8 cellular contexts compared by ENCODE assay signal in genomic region chr22:40179535-40179934, GRCh38. TPM values are rescaled to one million over a fixed set of nuclear protein-coding genes. Genes with fewer than 3 reads are reported as not detected.
DNase-seq lines count a peak whose midpoint lies in the region; ATAC-seq and TF ChIP-seq lines count a peak whose summit lies in the region.

No MANE protein-coding gene starts in this region.

- in situ Hi-C loops in mammary epithelial cell (cut with MboI; ENCODE audit: low sequenced_read_pairs in 2 of 2) (loop anchor here in 1 of 2 donors (25.0 kb wide), 1 partner anchor 642 kb away; the partner anchor contains the start of gene RPS19BP1), GM13976 (cut with MboI; ENCODE audit: low sequenced_read_pairs, unreplicated experiment) (loop anchor here (25.0 kb wide), 1 partner anchor 642 kb away; the partner anchor contains the start of gene RPS19BP1)

- peaks cover 66% of the 10 kb centered on the region for H3K79me2 ChIP-seq in mammary epithelial cell (ENCODE audit: insufficient read depth, low read length)

- no peak for TF ChIP-seq CTCF in mammary epithelial cell (conservative IDR thresholded peaks at IDR 0.05 in 1 of 2, IDR thresholded peaks at IDR 0.05 in 1 of 2; ENCODE audit: extremely low read depth in 1 of 2, insufficient read depth in 1 of 2, low read depth in 1 of 2, low read length in 2 of 2)
- TF ChIP-seq CTCF in GM13976 (IDR thresholded peaks at IDR 0.05; ENCODE audit: borderline replicate concordance, control extremely low read depth, extremely low read depth, insufficient read depth, missing control alignments), result no peak

- intact Hi-C loops in mammary epithelial cell (cut with micrococcal nuclease), result loop anchor here (5.0 kb wide), 1 partner anchor 98 kb away; no protein-coding TSS in a partner anchor

- CTCF ChIA-PET in mammary epithelial cell (lab: Charles Lee; ENCODE audit: low non-redundant PET), result no interaction called here

- H3K4me1 Mint-ChIP-seq in stimulated activated naive CD8-positive, alpha-beta T cell treated with anti-CD3 and anti-CD28 coated beads, Interleukin-15, Interleukin-2, amounts not matched to agents 100 ng/mL and 50 ng/mL, for 24 hours (ENCODE audit: low read depth), result peaks cover 80% of the 10 kb centered on the region

- H3K4me2 ChIP-seq in mammary epithelial cell (ENCODE audit: insufficient read depth, low read depth, low read length), result peak overlapping the region; percentile 84

- no peak for ATAC-seq in stimulated activated naive CD8-positive, alpha-beta T cell treated with anti-CD3 and anti-CD28 coated beads, Interleukin-15, Interleukin-2, amounts not matched to agents 100 U/mL and 50 U/mL, for 24 hours
- ATAC-seq in GM18858 (IDR thresholded peaks at IDR 0.05; ENCODE audit: unreplicated experiment), result no peak

- dilution Hi-C loops in mammary epithelial cell (cut with HindIII; ENCODE audit: low sequenced_read_pairs), result no loop called here

- peak overlapping the region; percentile 87 for H3K4me3 Mint-ChIP-seq in stimulated activated naive CD8-positive, alpha-beta T cell treated with anti-CD3 and anti-CD28 coated beads, Interleukin-15, Interleukin-2, amounts not matched to agents 100 ng/mL and 50 ng/mL, for 24 hours

- BruUV-seq in mammary epithelial cell (replicated peaks; lab: Mats Ljungman, UMichigan), result no TSS peak

- H3K36me3 ChIP-seq in mammary epithelial cell (ENCODE audit: insufficient read depth, low read length), result no peaks in the 10 kb centered on the region

- peak overlapping the region; percentile 53 to 100 (median 100) for H3K4me3 ChIP-seq in mammary epithelial cell (replicated peaks in 1 of 3; ENCODE audit: insufficient read depth in 1 of 3, low read depth in 2 of 3, low read length in 3 of 3)

- no peaks in the 10 kb centered on the region for H3K27me3 Mint-ChIP-seq in stimulated activated naive CD8-positive, alpha-beta T cell treated with anti-CD3 and anti-CD28 coated beads, Interleukin-15, Interleukin-2, amounts not matched to agents 100 ng/mL and 50 ng/mL, for 24 hours

- H4K20me1 ChIP-seq in mammary epithelial cell (ENCODE audit: insufficient read depth, low read length), result no peaks in the 10 kb centered on the region

- no peaks in the 10 kb centered on the region for H3K9me3 Mint-ChIP-seq in stimulated activated naive CD8-positive, alpha-beta T cell treated with anti-CD3 and anti-CD28 coated beads, Interleukin-15, Interleukin-2, amounts not matched to agents 100 ng/mL and 50 ng/mL, for 24 hours

- no peak overlapping the region for H2AFZ ChIP-seq in mammary epithelial cell (ENCODE audit: low read depth, low read length)

- H3K36me3 Mint-ChIP-seq in stimulated activated naive CD8-positive, alpha-beta T cell treated with anti-CD3 and anti-CD28 coated beads, Interleukin-15, Interleukin-2, amounts not matched to agents 100 ng/mL and 50 ng/mL, for 24 hours (ENCODE audit: low read depth), result no peaks in the 10 kb centered on the region

- H3K27ac Mint-ChIP-seq in stimulated activated naive CD8-positive, alpha-beta T cell treated with anti-CD3 and anti-CD28 coated beads, Interleukin-15, Interleukin-2, amounts not matched to agents 100 ng/mL and 50 ng/mL, for 24 hours, result peak overlapping the region; percentile 87

- DNase-seq in stimulated activated naive CD8-positive, alpha-beta T cell treated with anti-CD3 and anti-CD28 coated beads, Interleukin-15, Interleukin-2, amounts not matched to agents 100 U/mL and 50 U/mL, for 24 hours, result no peak
- DNase-seq in mammary epithelial cell, result no peak
- peak; percentile 18 for DNase-seq in midbrain (lab: John Stamatoyannopoulos, UW)
- DNase-seq in DMS53 treated with DMSO at 0.1 percent for 48 hours (lab: John Stamatoyannopoulos, UW; ENCODE audit: unreplicated experiment), result no peak
- no peak for DNase-seq in cerebellar nuclear complex (lab: John Stamatoyannopoulos, UW)
- no peak for DNase-seq in GM13976 (ENCODE audit: low spot score)

- H3K27ac ChIP-seq in mammary epithelial cell (ENCODE audit: insufficient read depth, low read depth, low read length), result peak overlapping the region; percentile 90

- H3K27me3 ChIP-seq in mammary epithelial cell (ENCODE audit: insufficient read depth, low read length), result no peaks in the 10 kb centered on the region

- peak overlapping the region; percentile 96 for H3K9ac ChIP-seq in mammary epithelial cell (ENCODE audit: insufficient read depth, low read length)

- WGBS in mammary epithelial cell (ENCODE audit: low coverage, missing lambda C conversion rate), result 7% methylated on average over 2 of the region's 2 CpGs

- H3K9me3 ChIP-seq in mammary epithelial cell (replicated peaks; ENCODE audit: insufficient read depth, low read length), result no peaks in the 10 kb centered on the region

- H3K4me1 ChIP-seq in mammary epithelial cell (ENCODE audit: insufficient read depth, low read length), result peaks cover 36% of the 10 kb centered on the region

RNA-seq across cellular contexts. Expression of gene TNRC6B, which starts 1.8 kb away (rescaled TPM):
- total RNA-seq in mammary epithelial cell, result 10 to 100 TPM; 25.2 to 27.3 TPM
- 7.6 TPM for polyA plus RNA-seq in mammary epithelial cell
- 52.8 TPM for polyA minus RNA-seq in mammary epithelial cell
